ENCODE assay signal across 8 cellular contexts in genomic region chr1:77514871-77515776, GRCh38.
DNase-seq lines count a peak whose midpoint lies in the region; ATAC-seq, FAIRE-seq and TF ChIP-seq lines count a peak whose summit lies in the region.

No MANE protein-coding gene starts in this region.

- H3K36me3 ChIP-seq in K562 (ENCODE audit: control insufficient read depth, insufficient read depth, low read length) = no peaks in the 10 kb centered on the region

- peak in 1 of 2 experiments; percentile 19 for DNase-seq in A549 (ENCODE audit: low read depth in 1 of 2, low spot score in 1 of 2)
- DNase-seq in HS-27A (ENCODE audit: low read depth) = peak; percentile 69
- peak in 1 of 4 experiments; percentile 23 for DNase-seq in K562 (ENCODE audit: extremely low read depth in 1 of 4, low spot score in 3 of 4)
- DNase-seq in left kidney (ENCODE audit: low read depth, low spot score) = peak; percentile 30
- no peak for DNase-seq in NCI-H2171 (lab: John Stamatoyannopoulos, UW)
- no peak for DNase-seq in stimulated activated CD4-positive, alpha-beta T cell treated with anti-CD3 and anti-CD28 coated beads, Interleukin-4, amount 100 ng/mL, for 1 hour
- DNase-seq in cerebellum (ENCODE audit: low spot score) = no peak

- in situ Hi-C loops in K562 (cut with MboI) = no loop called here

- TF ChIP-seq RAD21 in A549 (conservative IDR thresholded peaks at IDR 0.05 in 1 of 2, IDR thresholded peaks at IDR 0.05 in 1 of 2) (no peak), K562 (CRISPR knock-in tag; conservative IDR thresholded peaks at IDR 0.05 in 1 of 2, IDR thresholded peaks at IDR 0.05 in 1 of 2) (peak in 1 of 2 experiments; percentile 44; a peak in 2 of 4 replicates)

- BruUV-seq in K562 (replicated peaks; lab: Mats Ljungman, UMichigan) = no TSS peak

- CTCF ChIA-PET in A549 (lab: Yijun Ruan, JAX) = interaction anchor here (1.6 kb wide), 1 partner anchor 18 kb away, joined by 4 read pairs; no protein-coding TSS in a partner anchor
- CTCF ChIA-PET in K562 (lab: Yijun Ruan, JAX; ENCODE audit: low intra/inter-chr PET ratio) = no interaction called here

- peaks cover 3% of the 10 kb centered on the region for H3K9me1 ChIP-seq in K562 (ENCODE audit: control insufficient read depth, insufficient read depth, low read length)

- no peaks in the 10 kb centered on the region for H4K20me1 ChIP-seq in K562 (replicated peaks; ENCODE audit: control insufficient read depth, insufficient read depth, low read length)

- H3K27ac ChIP-seq in A549 (peak overlapping the region; percentile 22 to 48; a peak in 3 of 6 replicates), K562 (ENCODE audit: extremely low read depth, low read depth, low read length) (no peak overlapping the region)

- TF ChIP-seq POLR2A in A549 (IDR thresholded peaks at IDR 0.05; ENCODE audit: low read length) (no peak), K562 (conservative IDR thresholded peaks at IDR 0.05) (no peak)

- FAIRE-seq in A549 (lab: Jason Lieb, UNC) (no peak), K562 (lab: Jason Lieb, UNC) (no peak)

- intact Hi-C loops in K562 (cut with micrococcal nuclease) = loop anchor here (10.0 kb wide), 1 partner anchor 600 kb away; no protein-coding TSS in a partner anchor

- peaks cover 20% of the 10 kb centered on the region for H3K4me1 ChIP-seq in A549
- H3K4me1 ChIP-seq in K562 (replicated peaks in 1 of 2; ENCODE audit: control insufficient read depth in 2 of 2, insufficient read depth in 2 of 2, low read length in 2 of 2) = no peaks in the 10 kb centered on the region

- ATAC-seq in A549 (peak; percentile 66 to 85; a peak in 4 of 6 replicates), K562 (peak; percentile 94), HG03342 (IDR thresholded peaks at IDR 0.05; ENCODE audit: unreplicated experiment) (no peak)

- whole genome bisulfite sequencing in A549 (ENCODE audit: missing lambda C conversion rate) = 58% methylated on average over 10 of the region's 10 CpGs
- 2% methylated on average over 10 of the region's 10 CpGs for WGBS in K562 (ENCODE audit: insufficient coverage, low coverage, missing lambda C conversion rate)

- no peak overlapping the region for H3K4me3 ChIP-seq in A549
- H3K4me3 ChIP-seq in K562 = no peak overlapping the region

- POLR2A ChIA-PET in A549 (lab: Yijun Ruan, JAX) (interaction anchor here (0.6 kb wide), 1 partner anchor 236 kb away, joined by 5 read pairs; no protein-coding TSS in a partner anchor), K562 (lab: Yijun Ruan, JAX) (no interaction called here)

- no peak overlapping the region for H3K9ac ChIP-seq in K562 (ENCODE audit: insufficient read depth in 1 of 2, low read depth in 2 of 2, low read length in 2 of 2)

- peaks cover 3% of the 10 kb centered on the region; the same call in 1 of the 3 replicates for H3K9me3 ChIP-seq in A549
- H3K9me3 ChIP-seq in K562 (replicated peaks; ENCODE audit: control insufficient read depth, insufficient read depth, low read depth, low read length) = no peaks in the 10 kb centered on the region

- TF ChIP-seq CTCF in A549 (IDR thresholded peaks at IDR 0.05) (no peak), K562 (IDR thresholded peaks at IDR 0.05 in 2 of 3, conservative IDR thresholded peaks at IDR 0.05 in 1 of 3; ENCODE audit: insufficient read depth in 2 of 3, low read depth in 1 of 3, low read length in 3 of 3) (peak; percentile 28 to 46 (median 36); a peak in 4 of 6 replicates)

- H2AFZ ChIP-seq in K562 (ENCODE audit: low read depth, low read length) = no peak overlapping the region

- H3K4me2 ChIP-seq in A549 (0 out of 3 replicates have a peak overlapping the region, but pooled peaks have one; percentile 3), K562 (ENCODE audit: insufficient read depth, low read length) (no peak overlapping the region)

- H3K27me3 ChIP-seq in K562 (ENCODE audit: control insufficient read depth in 2 of 2, insufficient read depth in 2 of 2, low read length in 2 of 2) = peaks cover 3 to 28% of the 10 kb centered on the region in 2 experiments; a peak in 3 of 5 replicates

- TF ChIP-seq EP300 in A549 (IDR thresholded peaks at IDR 0.05) (no peak), K562 (IDR thresholded peaks at IDR 0.05; ENCODE audit: low read length) (no peak)

- no peaks in the 10 kb centered on the region for H3K79me2 ChIP-seq in K562 (ENCODE audit: control insufficient read depth, insufficient read depth, low read length)

TF ChIP-seq in A549, 52 proteins besides CTCF, POLR2A, EP300 and RAD21:
- no peak for TF ChIP-seq ZNF302 (CRISPR knock-in tag; IDR thresholded peaks at IDR 0.05)
- no peak for TF ChIP-seq ESRRA (IDR thresholded peaks at IDR 0.05; ENCODE audit: borderline replicate concordance, low read length)
- TF ChIP-seq JUNB (IDR thresholded peaks at IDR 0.05) = no peak
- TF ChIP-seq POLR2AphosphoS2 (conservative IDR thresholded peaks at IDR 0.05; ENCODE audit: low read length) = no peak
- TF ChIP-seq MAFK (IDR thresholded peaks at IDR 0.05; ENCODE audit: partially characterized antibody) = no peak
- no peak for TF ChIP-seq SREBF2 (IDR thresholded peaks at IDR 0.05)
- TF ChIP-seq E2F6 (IDR thresholded peaks at IDR 0.05; ENCODE audit: borderline replicate concordance, low read depth) = no peak
- TF ChIP-seq NFE2L2 (conservative IDR thresholded peaks at IDR 0.05; ENCODE audit: low read length) = no peak

TF ChIP-seq in K562, 482 proteins besides CTCF, POLR2A, EP300 and RAD21:
- TF ChIP-seq ZNF316 (IDR thresholded peaks at IDR 0.05) (no peak), MBD2 (IDR thresholded peaks at IDR 0.05; ENCODE audit: borderline replicate concordance, low read depth) (no peak)
- TF ChIP-seq, protein P1, sequence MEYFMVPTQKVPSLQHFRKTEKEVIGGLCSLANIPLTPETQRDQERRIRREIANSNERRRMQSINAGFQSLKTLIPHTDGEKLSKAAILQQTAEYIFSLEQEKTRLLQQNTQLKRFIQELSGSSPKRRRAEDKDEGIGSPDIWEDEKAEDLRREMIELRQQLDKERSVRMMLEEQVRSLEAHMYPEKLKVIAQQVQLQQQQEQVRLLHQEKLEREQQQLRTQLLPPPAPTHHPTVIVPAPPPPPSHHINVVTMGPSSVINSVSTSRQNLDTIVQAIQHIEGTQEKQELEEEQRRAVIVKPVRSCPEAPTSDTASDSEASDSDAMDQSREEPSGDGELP (CRISPR knock-in tag; IDR thresholded peaks at IDR 0.05; ENCODE audit: borderline replicate concordance) = 0 out of 2 replicates have a peak, but pooled peaks have one; percentile 22

Comparison
In these comparisons a context has a peak if more than half of its experiments do, and no peak if none do; other contexts are left out.
1. DNase-seq: peak in HS-27A (single experiment) and left kidney (single experiment); none in NCI-H2171 (single experiment), stimulated activated CD4-positive, alpha-beta T cell treated with anti-CD3 and anti-CD28 coated beads, Interleukin-4, amount 100 ng/mL, for 1 hour (single experiment) and cerebellum (single experiment).
2. Of the 35 proteins assayed by ChIP-seq in both K562 and A549: peak only in K562: CTCF; only in A549: none; in both: none; in neither: 33; mixed calls (peak in some experiments, not most) for 1.